8 cellular contexts compared by ENCODE assay signal in genomic region chr15:84653910-84654688, GRCh38. TPM values are rescaled to one million over a fixed set of nuclear protein-coding genes. Genes with fewer than 3 reads are reported as not detected.
DNase-seq lines count a peak whose midpoint lies in the region; ATAC-seq and TF ChIP-seq lines count a peak whose summit lies in the region.

WDR73 (minus strand) TSS chr15:84654283; CDS start chr15:84654274, 9 bp downstream.

- H3K9me3 Mint-ChIP-seq in CD4-positive, CD25-positive, alpha-beta regulatory T cell, result no peaks in the 10 kb centered on the region

- 0% methylated on average over 48 to 49 of the region's 49 CpGs for WGBS in lung, 2 donors

- peak within 1 kb of the TSS; percentile 95 to 98 (median 95) for H3K27ac Mint-ChIP-seq in CD4-positive, CD25-positive, alpha-beta regulatory T cell

- peak within 1 kb of the TSS; percentile 91 to 99 (median 98) for H3K4me3 Mint-ChIP-seq in CD4-positive, CD25-positive, alpha-beta regulatory T cell

- DNase-seq in CD4-positive, CD25-positive, alpha-beta regulatory T cell, result peak; percentile 96 to 98 (median 97)
- DNase-seq in HK-2 (ENCODE audit: unreplicated experiment) (peak; percentile 91), NK-92 (lab: John Stamatoyannopoulos, UW; ENCODE audit: unreplicated experiment) (peak; percentile 75), lung (ENCODE audit: low spot score) (peak; percentile 98)
- DNase-seq in activated CD8-positive, alpha-beta memory T cell treated with anti-CD3 and anti-CD28 coated beads for 24 hours, result peak; percentile 99
- DNase-seq in effector CD8-positive, alpha-beta T cell (lab: John Stamatoyannopoulos, UW), result peak; percentile 98
- DNase-seq in stimulated activated CD4-positive, alpha-beta T cell treated with anti-CD3 and anti-CD28 coated beads, TNF-alpha, amount 100 ng/mL, for 4 hours (ENCODE audit: low read depth in 3 of 3), result peak; percentile 95 to 96 (median 96)

- TF ChIP-seq CTCF in lung (IDR thresholded peaks at IDR 0.05; ENCODE audit: control extremely low read depth, extremely low read depth), result no peak

- H3K4me1 ChIP-seq in CD4-positive, CD25-positive, alpha-beta regulatory T cell (ENCODE audit: control insufficient read depth, insufficient read depth, low read length, poor library complexity, severe bottlenecking), result peaks cover 45% of the 10 kb centered on the region
- H3K4me1 ChIP-seq in lung (ENCODE audit: control insufficient read depth in 2 of 2, insufficient read depth in 2 of 2, low read length in 2 of 2), result peaks cover 4 to 6% of the 10 kb centered on the region in 2 donors

- peaks cover 16% of the 10 kb centered on the region for H3K36me3 ChIP-seq in CD4-positive, CD25-positive, alpha-beta regulatory T cell (ENCODE audit: control insufficient read depth, insufficient read depth, low read length)
- peaks cover 4 to 13% of the 10 kb centered on the region in 2 donors for H3K36me3 ChIP-seq in lung (ENCODE audit: control insufficient read depth in 2 of 2, insufficient read depth in 2 of 2, low read length in 2 of 2)

- H3K9me3 ChIP-seq in CD4-positive, CD25-positive, alpha-beta regulatory T cell (ENCODE audit: control insufficient read depth in 2 of 2, low read length in 2 of 2), result no peaks in the 10 kb centered on the region
- no peaks in the 10 kb centered on the region for H3K9me3 ChIP-seq in lung (ENCODE audit: control insufficient read depth in 2 of 2, insufficient read depth in 1 of 2, low read length in 1 of 2)

- no peaks in the 10 kb centered on the region for H3K27me3 Mint-ChIP-seq in CD4-positive, CD25-positive, alpha-beta regulatory T cell

- H3K4me1 Mint-ChIP-seq in CD4-positive, CD25-positive, alpha-beta regulatory T cell, result peaks cover 8 to 62% (median 18%) of the 10 kb centered on the region in 4 donors

- peak within 1 kb of the TSS; percentile 95 for H3K4me3 ChIP-seq in CD4-positive, CD25-positive, alpha-beta regulatory T cell (ENCODE audit: low read depth, low read length)
- peak within 1 kb of the TSS; percentile 83 for H3K4me3 ChIP-seq in lung

- ATAC-seq in CD4-positive, CD25-positive, alpha-beta regulatory T cell (ENCODE audit: low read depth in 2 of 2), result peak; percentile 73 to 79
- ATAC-seq in GM19452 (IDR thresholded peaks at IDR 0.05; ENCODE audit: unreplicated experiment), result peak; percentile 76
- peak; percentile 94 for ATAC-seq in lung (ENCODE audit: insufficient read depth, low FRiP score)

- peaks cover 10% of the 10 kb centered on the region for H3K36me3 Mint-ChIP-seq in CD4-positive, CD25-positive, alpha-beta regulatory T cell

- H3K27ac ChIP-seq in CD4-positive, CD25-positive, alpha-beta regulatory T cell (ENCODE audit: insufficient read depth, low read length, poor library complexity, severe bottlenecking), result peak within 1 kb of the TSS; percentile 81
- H3K27ac ChIP-seq in lung (ENCODE audit: low read depth in 1 of 2, low read length in 1 of 2), result peak within 1 kb of the TSS; percentile 76 to 85

- no peaks in the 10 kb centered on the region for H3K27me3 ChIP-seq in CD4-positive, CD25-positive, alpha-beta regulatory T cell (ENCODE audit: control insufficient read depth, insufficient read depth, low read length)
- H3K27me3 ChIP-seq in lung (ENCODE audit: control insufficient read depth, insufficient read depth), result no peaks in the 10 kb centered on the region

RNA-seq across cellular contexts. Expression of gene WDR73, which starts in this region (rescaled TPM):
- 19.6 TPM for total RNA-seq in CD4-positive, CD25-positive, alpha-beta regulatory T cell
- polyA plus RNA-seq in CD4-positive, CD25-positive, alpha-beta regulatory T cell, result 10 to 100 TPM; 12.9 to 19.2 (median 16.1) TPM
- total RNA-seq in lung, result 10 to 100 TPM; 33.3 to 35.6 TPM
- 10 to 100 TPM; 18.2 to 19.7 TPM for polyA plus RNA-seq in lung

Comparison
In these comparisons a context has a peak if more than half of its experiments do, and no peak if none do; other contexts are left out.
1. Peak in every context shown above with its lines: DNase-seq, ATAC-seq, H3K4me3 ChIP-seq and H3K27ac ChIP-seq.